22 cellular contexts compared by ENCODE assay signal in genomic region chr10:28951484-28951883, GRCh38.
A peak's percentile ranks its signal among the peaks of the same experiment; 100 is the strongest.
DNase-seq lines count a peak whose midpoint lies in the region; ATAC-seq, FAIRE-seq and TF ChIP-seq lines count a peak whose summit lies in the region.
"Had no signal": no experiment of that assay in that cellular context is flagged by ENCODE, and none has a peak within 500 bp of the region (broad histone marks: within the 10 kb centered on the region; RNA-seq: fewer than 3 reads in every experiment).

No MANE protein-coding gene starts in this region.

- H3K36me3 ChIP-seq in GM12878 (ENCODE audit: control insufficient read depth in 2 of 2, insufficient read depth in 2 of 2, low read length in 1 of 2) = no peaks in the 10 kb centered on the region
- H3K36me3 ChIP-seq: neural progenitor cell, suprapubic skin had no signal

- H4K20me1 ChIP-seq in GM12878 (ENCODE audit: control insufficient read depth, insufficient read depth) = no peaks in the 10 kb centered on the region

- no peak for TF ChIP-seq RAD21 in GM12878 (IDR thresholded peaks at IDR 0.05; ENCODE audit: insufficient read depth, low read depth, low read length)

- no peaks in the 10 kb centered on the region; the same call in 2 of the 3 replicates for H3K9me3 ChIP-seq in GM12878 (replicated peaks; ENCODE audit: control insufficient read depth, insufficient read depth, low read length)
- H3K9me3 ChIP-seq: suprapubic skin had no signal

- no peak overlapping the region for H3K9ac ChIP-seq in GM12878 (ENCODE audit: control insufficient read depth, insufficient read depth, low read length)
- H3K9ac ChIP-seq: GM23248, neural progenitor cell had no signal

- intact Hi-C loops in GM12878 (cut with micrococcal nuclease; ENCODE audit: unreplicated experiment) = no loop called here
- intact Hi-C loops in activated T-helper 1 cell treated with anti-CD3 and anti-CD28 coated beads, Interleukin-12 subunit alpha, Interleukin-12 subunit beta, Interleukin-2, Interleukin-4 antibody, amounts not matched to agents 30 ng/mL and 10 ng/mL and 1 ng/mL, durations not matched to agents 14 hours and 24 hours and 36 hours (cut with micrococcal nuclease) = no loop called here

- no peaks in the 10 kb centered on the region for H3K27me3 Mint-ChIP-seq in activated T-helper 1 cell treated with anti-CD3 and anti-CD28 coated beads, Interleukin-12 subunit alpha, Interleukin-12 subunit beta, Interleukin-2, Interleukin-4 antibody, amounts not matched to agents 30 ng/mL and 10 ng/mL and 1 ng/mL, durations not matched to agents 14 hours and 24 hours and 36 hours (ENCODE audit: insufficient read depth)

- no peak for TF ChIP-seq CTCF in GM12878 (IDR thresholded peaks at IDR 0.05 in 2 of 3, conservative IDR thresholded peaks at IDR 0.05 in 1 of 3; ENCODE audit: control insufficient read depth in 2 of 3, extremely low read depth in 1 of 3, insufficient read depth in 1 of 3, low read depth in 3 of 3, low read length in 3 of 3)

- no peak overlapping the region for H3K27ac Mint-ChIP-seq in activated T-helper 1 cell treated with anti-CD3 and anti-CD28 coated beads, Interleukin-12 subunit alpha, Interleukin-12 subunit beta, Interleukin-2, Interleukin-4 antibody, amounts not matched to agents 30 ng/mL and 10 ng/mL and 1 ng/mL, durations not matched to agents 14 hours and 24 hours and 36 hours
- H3K27ac Mint-ChIP-seq: neural progenitor cell had no signal

- in situ Hi-C loops in GM12878 (cut with MboI) = no loop called here

- RAD21 ChIA-PET in GM12878 (lab: Charles Lee; ENCODE audit: unreplicated experiment) = no interaction called here

- H3K4me3 ChIP-seq in GM12878 = no peak overlapping the region
- H3K4me3 ChIP-seq: GM23248, neural progenitor cell, suprapubic skin had no signal

- no peaks in the 10 kb centered on the region for H3K36me3 Mint-ChIP-seq in activated T-helper 1 cell treated with anti-CD3 and anti-CD28 coated beads, Interleukin-12 subunit alpha, Interleukin-12 subunit beta, Interleukin-2, Interleukin-4 antibody, amounts not matched to agents 30 ng/mL and 10 ng/mL and 1 ng/mL, durations not matched to agents 14 hours and 24 hours and 36 hours (ENCODE audit: low read depth)
- H3K36me3 Mint-ChIP-seq: neural progenitor cell had no signal

- H2AFZ ChIP-seq in GM12878 (ENCODE audit: control insufficient read depth, low read depth, low read length) = no peak overlapping the region
- H2AFZ ChIP-seq: GM23248, neural progenitor cell had no signal

- no peak overlapping the region for H3K4me3 Mint-ChIP-seq in activated T-helper 1 cell treated with anti-CD3 and anti-CD28 coated beads, Interleukin-12 subunit alpha, Interleukin-12 subunit beta, Interleukin-2, Interleukin-4 antibody, amounts not matched to agents 30 ng/mL and 10 ng/mL and 1 ng/mL, durations not matched to agents 14 hours and 24 hours and 36 hours
- H3K4me3 Mint-ChIP-seq: neural progenitor cell had no signal

- no TSS peak for BruUV-seq in GM12878 (replicated peaks; lab: Mats Ljungman, UMichigan)

- CTCF ChIA-PET in GM12878 (lab: Yijun Ruan, JAX) = no interaction called here

- no peak overlapping the region for H3K4me2 ChIP-seq in GM12878 (ENCODE audit: control insufficient read depth, insufficient read depth)
- H3K4me2 ChIP-seq: neural progenitor cell had no signal

- H3K79me2 ChIP-seq in GM12878 (ENCODE audit: control insufficient read depth, insufficient read depth, low read length) = no peaks in the 10 kb centered on the region

- TF ChIP-seq POLR2A in GM12878 (IDR thresholded peaks at IDR 0.05; ENCODE audit: low read depth, low read length) = no peak

- no peaks in the 10 kb centered on the region for H3K9me3 Mint-ChIP-seq in activated T-helper 1 cell treated with anti-CD3 and anti-CD28 coated beads, Interleukin-12 subunit alpha, Interleukin-12 subunit beta, Interleukin-2, Interleukin-4 antibody, amounts not matched to agents 30 ng/mL and 10 ng/mL and 1 ng/mL, durations not matched to agents 14 hours and 24 hours and 36 hours
- H3K9me3 Mint-ChIP-seq: neural progenitor cell had no signal

- DNase-seq in GM12878 (ENCODE audit: low read depth, low spot score) = peak; percentile 2
- no peak for DNase-seq in AML-193 (lab: John Stamatoyannopoulos, UW)
- DNase-seq in activated T-helper 1 cell treated with anti-CD3 and anti-CD28 coated beads, Interleukin-12 subunit alpha, Interleukin-12 subunit beta, Interleukin-2, Interleukin-4 antibody, amounts not matched to agents 30 ng/mL and 10 ng/mL and 1 ng/mL, durations not matched to agents 14 hours and 24 hours and 36 hours (ENCODE audit: low spot score) = no peak
- no peak for DNase-seq in NCI-H2029 treated with DMSO at 0.1 percent for 48 hours (lab: John Stamatoyannopoulos, UW)
- DNase-seq: activated CD4-positive, alpha-beta T cell treated with anti-CD3 and anti-CD28 coated beads for 4 hours; activated CD8-positive, alpha-beta memory T cell treated with anti-CD3 and anti-CD28 coated beads, Interleukin-2, amount 50 U/mL, for 48 hours; Calu3; cortex of kidney; foreskin keratinocyte; GM23248; kidney glomerular epithelial cell; NCI-H2081; NCI-H69 had no signal

- no peaks in the 10 kb centered on the region for H3K4me1 ChIP-seq in GM12878 (ENCODE audit: control insufficient read depth, insufficient read depth, low read length)
- H3K4me1 ChIP-seq: foreskin keratinocyte, suprapubic skin had no signal

- POLR2A ChIA-PET in GM12878 (lab: Charles Lee) = no interaction called here

- no peak overlapping the region for H3K27ac ChIP-seq in GM12878 (ENCODE audit: control insufficient read depth, insufficient read depth)
- H3K27ac ChIP-seq: GM23248, neural progenitor cell, suprapubic skin had no signal

- FAIRE-seq in GM12878 (lab: Jason Lieb, UNC) = no peak
- FAIRE-seq: astrocyte, RCC 7860 had no signal

- ATAC-seq in GM18519 (IDR thresholded peaks at IDR 0.05; ENCODE audit: low FRiP score, unreplicated experiment) (peak; percentile 44), GM21576 (IDR thresholded peaks at IDR 0.05; ENCODE audit: unreplicated experiment) (peak; percentile 62), HG03196 (IDR thresholded peaks at IDR 0.05; ENCODE audit: unreplicated experiment) (peak; percentile 41), GM12878 (peak; percentile 87), HG03571 (IDR thresholded peaks at IDR 0.05; ENCODE audit: unreplicated experiment) (no peak)
- ATAC-seq: foreskin keratinocyte, SK-N-SH treated with all-trans-retinoic acid at 6 μM for 48 hours had no signal

- 17% methylated on average over 6 of the region's 6 CpGs for WGBS in GM12878 (ENCODE audit: insufficient coverage, insufficient replicate concordance, low lambda C conversion rate, missing lambda C conversion rate)

- SMC1A ChIA-PET in GM12878 (lab: Charles Lee; ENCODE audit: uncharacterized antibody, unreplicated experiment) = no interaction called here

- H3K4me1 Mint-ChIP-seq in activated T-helper 1 cell treated with anti-CD3 and anti-CD28 coated beads, Interleukin-12 subunit alpha, Interleukin-12 subunit beta, Interleukin-2, Interleukin-4 antibody, amounts not matched to agents 30 ng/mL and 10 ng/mL and 1 ng/mL, durations not matched to agents 14 hours and 24 hours and 36 hours (ENCODE audit: low read depth) = no peaks in the 10 kb centered on the region
- H3K4me1 Mint-ChIP-seq: neural progenitor cell had no signal

- TF ChIP-seq EP300 in GM12878 (IDR thresholded peaks at IDR 0.05; ENCODE audit: borderline replicate concordance in 1 of 2, control insufficient read depth in 1 of 2, low read depth in 2 of 2, low read length in 2 of 2) = no peak

- H3K27me3 ChIP-seq in GM12878 (replicated peaks in 1 of 2; ENCODE audit: control insufficient read depth in 2 of 2, insufficient read depth in 2 of 2, low read length in 1 of 2) = no peaks in the 10 kb centered on the region
- H3K27me3 ChIP-seq: foreskin keratinocyte, neural progenitor cell, suprapubic skin had no signal

TF ChIP-seq in GM12878, 131 proteins besides CTCF, POLR2A, EP300 and RAD21:
- no peak for TF ChIP-seq CUX1 (IDR thresholded peaks at IDR 0.05; ENCODE audit: insufficient replicate concordance, low read depth, low read length)
- peak; percentile 31; the same call in 1 of the 2 replicates for TF ChIP-seq SPI1 (IDR thresholded peaks at IDR 0.05; ENCODE audit: borderline replicate concordance, insufficient read depth, low read depth, low read length)
